Comparison of ENCODE assay signal across 2 cellular contexts in genomic region chr22:42976131-42976530, GRCh38.
TF ChIP-seq lines count a peak whose summit lies in the region.

No MANE protein-coding gene starts in this region.

TF ChIP-seq in HepG2, 621 proteins besides CTCF, POLR2A, EP300 and RAD21 (continues in another document):
- TF ChIP-seq ZMYM2 (CRISPR knock-in tag; IDR thresholded peaks at IDR 0.05) (no peak), POGK (CRISPR knock-in tag; conservative IDR thresholded peaks at IDR 0.05) (no peak), HNRNPUL1 (IDR thresholded peaks at IDR 0.05; ENCODE audit: low read depth, low read length) (no peak), ZNF343 (CRISPR knock-in tag; IDR thresholded peaks at IDR 0.05) (no peak), TCF7L2 (IDR thresholded peaks at IDR 0.05; ENCODE audit: low read depth, low read length) (no peak), ZNF609 (CRISPR knock-in tag; IDR thresholded peaks at IDR 0.05; ENCODE audit: borderline replicate concordance) (no peak), ZNF549 (CRISPR knock-in tag; IDR thresholded peaks at IDR 0.05) (no peak), ZNF383 (CRISPR knock-in tag; IDR thresholded peaks at IDR 0.05; ENCODE audit: borderline replicate concordance) (no peak), NR2F2 (IDR thresholded peaks at IDR 0.05; ENCODE audit: borderline replicate concordance, low read depth) (no peak), LRRFIP1 (CRISPR knock-in tag; conservative IDR thresholded peaks at IDR 0.05) (no peak)

TF ChIP-seq in H1, 55 proteins besides CTCF, POLR2A, EP300 and RAD21:
- TF ChIP-seq JUN (IDR thresholded peaks at IDR 0.05; ENCODE audit: low read depth, low read length) (no peak), SP2 (IDR thresholded peaks at IDR 0.05; ENCODE audit: low read length) (no peak), GABPA (IDR thresholded peaks at IDR 0.05; ENCODE audit: borderline replicate concordance, insufficient read depth, low read length) (no peak), CHD7 (IDR thresholded peaks at IDR 0.05; ENCODE audit: insufficient replicate concordance, low read length) (no peak), GTF2F1 (IDR thresholded peaks at IDR 0.05; ENCODE audit: borderline replicate concordance, low read depth, low read length) (no peak), JUND (IDR thresholded peaks at IDR 0.05; ENCODE audit: low read length) (no peak), KDM4A (IDR thresholded peaks at IDR 0.05; ENCODE audit: low read depth, low read length, severe bottlenecking) (no peak), TEAD4 (IDR thresholded peaks at IDR 0.05; ENCODE audit: low read depth, low read length) (peak; percentile 48; the same call in 1 of the 2 replicates)
